In genomic region chr22:49975543-49976389, GRCh38 we compare ENCODE assay signal across 9 cellular contexts. TPM values are rescaled to one million over a fixed set of nuclear protein-coding genes. Genes with fewer than 3 reads are reported as not detected.
DNase-seq lines count a peak whose midpoint lies in the region; ATAC-seq and TF ChIP-seq lines count a peak whose summit lies in the region.
"Had no signal": no experiment of that assay in that cellular context is flagged by ENCODE, and none has a peak within 500 bp of the region (broad histone marks: within the 10 kb centered on the region; RNA-seq: fewer than 3 reads in every experiment).

No MANE protein-coding gene starts in this region.

- H3K4me2 ChIP-seq in BLaER1 treated with 17β-estradiol and CSF1 and Interleukin-3, amounts not matched to agents 10 nM and 100 nM, result peak overlapping the region; percentile 51 to 74 (median 63)

- no peaks in the 10 kb centered on the region for H3K36me3 ChIP-seq in BLaER1 treated with 17β-estradiol and CSF1 and Interleukin-3, amounts not matched to agents 10 nM and 100 nM
- H3K36me3 ChIP-seq in Peyer's patch (no peaks in the 10 kb centered on the region), neutrophil (no peaks in the 10 kb centered on the region)

- peaks cover 7 to 19% (median 17%) of the 10 kb centered on the region in 11 experiments; a peak in 21 of 22 replicates for H3K27me3 ChIP-seq in BLaER1 treated with 17β-estradiol and CSF1 and Interleukin-3, amounts not matched to agents 10 nM and 100 nM
- H3K27me3 ChIP-seq in Peyer's patch (no peaks in the 10 kb centered on the region), neutrophil (peaks cover 59% of the 10 kb centered on the region)

- H3K4me3 ChIP-seq in BLaER1 treated with 17β-estradiol and CSF1 and Interleukin-3, amounts not matched to agents 10 nM and 100 nM, result no peak overlapping the region
- H3K4me3 ChIP-seq in Peyer's patch, result no peak overlapping the region
- H3K4me3 ChIP-seq in neutrophil (ENCODE audit: low read depth in 1 of 2, low read length in 1 of 2), result no peak overlapping the region

- peak overlapping the region in 1 of 11 experiments; percentile 22; a peak in 4 of 22 replicates for H3K9ac ChIP-seq in BLaER1 treated with 17β-estradiol and CSF1 and Interleukin-3, amounts not matched to agents 10 nM and 100 nM

- peak overlapping the region in 4 of 11 experiments; percentile 38 to 55 (median 47); a peak in 6 of 22 replicates for H3K27ac ChIP-seq in BLaER1 treated with 17β-estradiol and CSF1 and Interleukin-3, amounts not matched to agents 10 nM and 100 nM
- H3K27ac ChIP-seq in Peyer's patch, result peak overlapping the region in 3 of 4 donors; percentile 47 to 71 (median 48)
- H3K27ac ChIP-seq in neutrophil, result peak overlapping the region; percentile 9

- TF ChIP-seq POLR2A in Peyer's patch (IDR thresholded peaks at IDR 0.05), result no peak

- DNase-seq in Peyer's patch, result peak; percentile 16 to 53 (median 40)
- DNase-seq in astrocyte of the hippocampus (ENCODE audit: low read depth, low spot score), result peak; percentile 9
- DNase-seq in NCI-H446 (lab: John Stamatoyannopoulos, UW), result no peak
- DNase-seq in HuH-7 (ENCODE audit: low spot score), result no peak
- DNase-seq in NOMO-1 (lab: John Stamatoyannopoulos, UW; ENCODE audit: unreplicated experiment in 2 of 2), result no peak
- DNase-seq: NCI-H146 had no signal

- H3K4me1 ChIP-seq in BLaER1 treated with 17β-estradiol and CSF1 and Interleukin-3, amounts not matched to agents 10 nM and 100 nM, result peaks cover 23 to 33% (median 31%) of the 10 kb centered on the region in 10 experiments
- peaks cover 10 to 23% (median 16%) of the 10 kb centered on the region in 4 donors for H3K4me1 ChIP-seq in Peyer's patch
- H3K4me1 ChIP-seq in neutrophil (ENCODE audit: control insufficient read depth in 1 of 2, insufficient read depth in 1 of 2, low read depth in 1 of 2, low read length in 1 of 2), result peaks cover 11 to 12% of the 10 kb centered on the region in 2 experiments

- H3K9me3 ChIP-seq in BLaER1 treated with 17β-estradiol and CSF1 and Interleukin-3, amounts not matched to agents 10 nM and 100 nM (replicated peaks in 1 of 11), result peaks cover 12 to 17% (median 15%) of the 10 kb centered on the region in 11 experiments
- H3K9me3 ChIP-seq in Peyer's patch (peaks cover 0 to 5% (median 0%) of the 10 kb centered on the region in 4 donors), neutrophil (no peaks in the 10 kb centered on the region)

- peaks cover 0 to 4% (median 0%) of the 10 kb centered on the region in 11 experiments; a peak in 2 of 22 replicates for H4K20me1 ChIP-seq in BLaER1 treated with 17β-estradiol and CSF1 and Interleukin-3, amounts not matched to agents 10 nM and 100 nM

- TF ChIP-seq CTCF in Peyer's patch (IDR thresholded peaks at IDR 0.05) (no peak), neutrophil (IDR thresholded peaks at IDR 0.05) (no peak)

- no peak for ATAC-seq in HG03039 (IDR thresholded peaks at IDR 0.05; ENCODE audit: unreplicated experiment)

RNA-seq across cellular contexts. Expression of gene PIM3, which starts 15.2 kb away (rescaled TPM):
- total RNA-seq in Peyer's patch, result 100 to 1,000 TPM in 2 of 4 donors, 10 to 100 TPM in 2; 66.2 to 142 (median 105) TPM

RNA-seq across cellular contexts. Expression of gene IL17REL, which starts 36.8 kb away (rescaled TPM):
- 1 to 10 TPM in 3 of 4 donors, not detected in 1; 1.1 to 2.3 (median 1.2) TPM for total RNA-seq in Peyer's patch

RNA-seq across cellular contexts. Expression of gene CRELD2, which starts 57.3 kb away (rescaled TPM):
- total RNA-seq in Peyer's patch, result 10 to 100 TPM; 33.3 to 52.0 (median 41.1) TPM

RNA-seq across cellular contexts. Expression of gene ALG12, which starts 57.5 kb away (rescaled TPM):
- total RNA-seq in Peyer's patch, result 10 to 100 TPM; 17.3 to 25.5 (median 22.1) TPM

Comparison
In these comparisons a context has a peak if more than half of its experiments do, and no peak if none do; other contexts are left out.
1. DNase-seq: peak in Peyer's patch (3 of 3) and astrocyte of the hippocampus (single experiment); none in NCI-H446 (0 of 2), HuH-7 (single experiment) and NOMO-1 (0 of 2).